1 cellular context compared by ENCODE assay signal in genomic region chr15:67547836-67548531, GRCh38.
A peak's percentile ranks its signal among the peaks of the same experiment; 100 is the strongest.
TF ChIP-seq lines count a peak whose summit lies in the region.

No MANE protein-coding gene starts in this region.

TF ChIP-seq in H1, 55 proteins besides CTCF, POLR2A, EP300 and RAD21:
- TF ChIP-seq SAP30 (IDR thresholded peaks at IDR 0.05; ENCODE audit: insufficient read depth, insufficient replicate concordance, low read length) (no peak), E2F6 (IDR thresholded peaks at IDR 0.05) (peak; percentile 15; the same call in 1 of the 2 replicates), CHD2 (IDR thresholded peaks at IDR 0.05; ENCODE audit: low read length) (no peak), CEBPB (IDR thresholded peaks at IDR 0.05; ENCODE audit: low read depth, low read length) (no peak), MAX (IDR thresholded peaks at IDR 0.05) (0 out of 2 replicates have a peak, but pooled peaks have one; percentile 44), CTBP2 (IDR thresholded peaks at IDR 0.05; ENCODE audit: borderline replicate concordance, insufficient read depth, insufficient read length, low read length) (no peak), SIRT6 (IDR thresholded peaks at IDR 0.05; ENCODE audit: low read length) (no peak), TAF7 (optimal IDR thresholded peaks at IDR 0.05; ENCODE audit: borderline replicate concordance, low read depth, low read length) (no peak)
